Comparison of ENCODE assay signal across 11 cellular contexts in the genomic region with DNA sequence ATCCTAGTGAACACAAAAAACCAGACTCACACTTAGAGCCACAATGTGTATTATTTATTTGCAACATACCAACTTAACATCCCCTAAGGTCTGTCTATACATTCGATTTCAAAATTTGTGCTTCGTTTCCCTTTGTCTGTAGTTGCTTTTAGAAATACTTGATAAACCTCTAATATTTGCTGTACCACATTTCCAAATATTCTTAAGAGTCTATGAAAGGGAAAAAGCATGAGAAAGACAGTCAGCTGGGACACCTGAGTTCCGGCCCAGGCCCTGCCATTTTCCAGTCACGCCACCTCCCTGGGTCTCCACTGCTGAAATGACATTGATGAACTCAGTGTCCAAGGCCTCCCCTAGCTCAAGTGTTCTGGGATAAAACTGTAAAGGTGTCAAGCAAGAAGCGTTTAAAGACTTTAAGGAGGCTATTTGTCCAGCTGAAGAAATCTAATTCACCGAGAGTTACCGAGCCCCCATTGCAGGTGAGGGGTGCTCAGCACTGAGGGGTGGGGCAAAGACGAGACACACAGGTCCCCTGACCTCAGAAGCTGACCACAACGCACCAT. TPM values are rescaled to one million over a fixed set of nuclear protein-coding genes. Genes with fewer than 3 reads are reported as not detected.
DNase-seq lines count a peak whose midpoint lies in the region; ATAC-seq, FAIRE-seq and TF ChIP-seq lines count a peak whose summit lies in the region.
"Had no signal": no experiment of that assay in that cellular context is flagged by ENCODE, and none has a peak within 500 bp of the region (broad histone marks: within the 10 kb centered on the region; RNA-seq: fewer than 3 reads in every experiment).

No MANE protein-coding gene starts in this region.

- no peak for DNase-seq in CD8-positive, alpha-beta T cell
- DNase-seq in HL-60 (ENCODE audit: low read depth in 1 of 2, low spot score in 1 of 2) (no peak), HuH-7 (ENCODE audit: low spot score) (no peak), GM19239 (ENCODE audit: insufficient read length, low spot score) (no peak), NCI-H2029 (lab: John Stamatoyannopoulos, UW) (no peak)
- DNase-seq in activated T-helper 2 cell treated with anti-CD3 and anti-CD28 coated beads, Interferon-gamma antibody, Interleukin-2, Interleukin-4, amounts not matched to agents 10 μg/mL and 5 μg/mL and 100 μg/mL, durations not matched to agents 14 hours and 24 hours and 36 hours (ENCODE audit: low spot score): no peak
- no peak for DNase-seq in naive thymus-derived CD8-positive, alpha-beta T cell
- DNase-seq: NCI-H1930 had no signal

- no peaks in the 10 kb centered on the region for H3K9me3 Mint-ChIP-seq in CD8-positive, alpha-beta T cell
- no peaks in the 10 kb centered on the region for H3K9me3 Mint-ChIP-seq in activated T-helper 2 cell treated with anti-CD3 and anti-CD28 coated beads, Interferon-gamma antibody, Interleukin-2, Interleukin-4, amounts not matched to agents 10 μg/mL and 5 μg/mL and 100 μg/mL, durations not matched to agents 14 hours and 24 hours and 36 hours
- no peaks in the 10 kb centered on the region for H3K9me3 Mint-ChIP-seq in naive thymus-derived CD8-positive, alpha-beta T cell

- no peaks in the 10 kb centered on the region for H3K36me3 Mint-ChIP-seq in CD8-positive, alpha-beta T cell
- no peaks in the 10 kb centered on the region for H3K36me3 Mint-ChIP-seq in activated T-helper 2 cell treated with anti-CD3 and anti-CD28 coated beads, Interferon-gamma antibody, Interleukin-2, Interleukin-4, amounts not matched to agents 10 μg/mL and 5 μg/mL and 100 μg/mL, durations not matched to agents 14 hours and 24 hours and 36 hours (ENCODE audit: low read depth)
- H3K36me3 Mint-ChIP-seq in naive thymus-derived CD8-positive, alpha-beta T cell: no peaks in the 10 kb centered on the region

- H3K9me3 ChIP-seq in CD8-positive, alpha-beta T cell (ENCODE audit: low read length): no peaks in the 10 kb centered on the region

- TF ChIP-seq CTCF in CD8-positive, alpha-beta T cell (IDR thresholded peaks at IDR 0.05): no peak
- TF ChIP-seq CTCF in HL-60 (IDR thresholded peaks at IDR 0.05; ENCODE audit: insufficient read depth, low read length): no peak

- H3K4me3 ChIP-seq in CD8-positive, alpha-beta T cell (ENCODE audit: low read depth, low read length): peak overlapping the region; percentile 30
- no peak overlapping the region for H3K4me3 ChIP-seq in HL-60 (replicated peaks; ENCODE audit: insufficient read depth, low read length)

- H3K4me1 ChIP-seq in CD8-positive, alpha-beta T cell (ENCODE audit: insufficient read depth, low read length): peaks cover 29% of the 10 kb centered on the region

- H3K36me3 ChIP-seq in CD8-positive, alpha-beta T cell (ENCODE audit: insufficient read depth, low read length): no peaks in the 10 kb centered on the region

- intact Hi-C loops in CD8-positive, alpha-beta T cell (cut with DNase I, micrococcal nuclease): loop anchor here (1.0 to 5.0 kb wide), 4 partner anchors 19 to 37 kb away; no protein-coding TSS in a partner anchor
- intact Hi-C loops in activated T-helper 2 cell treated with anti-CD3 and anti-CD28 coated beads, Interferon-gamma antibody, Interleukin-2, Interleukin-4, amounts not matched to agents 10 μg/mL and 5 μg/mL and 100 μg/mL, durations not matched to agents 14 hours and 24 hours and 36 hours (cut with micrococcal nuclease): loop anchor here (5.0 kb wide), 1 partner anchor 52 kb away; no protein-coding TSS in a partner anchor

- POLR2A ChIA-PET in CD8-positive, alpha-beta T cell (lab: Charles Lee): interaction anchor here (0.7 to 2.3 kb wide), 6 partner anchors 10 to 471 kb away, joined by 3 to 21 read pairs (median 5); no protein-coding TSS in a partner anchor
- POLR2A ChIA-PET in naive thymus-derived CD8-positive, alpha-beta T cell (lab: Charles Lee): interaction anchor here (1.0 to 1.9 kb wide), 9 partner anchors 12 to 154 kb away, joined by 3 to 16 read pairs (median 4); partner anchors contain the start of gene ALS2CL

- ATAC-seq in CD8-positive, alpha-beta T cell: no peak
- no peak for ATAC-seq in naive thymus-derived CD8-positive, alpha-beta T cell
- ATAC-seq in HG02623 (IDR thresholded peaks at IDR 0.05; ENCODE audit: unreplicated experiment): no peak

- peaks cover 54% of the 10 kb centered on the region for H3K4me1 Mint-ChIP-seq in CD8-positive, alpha-beta T cell (ENCODE audit: low read depth)
- H3K4me1 Mint-ChIP-seq in activated T-helper 2 cell treated with anti-CD3 and anti-CD28 coated beads, Interferon-gamma antibody, Interleukin-2, Interleukin-4, amounts not matched to agents 10 μg/mL and 5 μg/mL and 100 μg/mL, durations not matched to agents 14 hours and 24 hours and 36 hours (ENCODE audit: low read depth): peaks cover 61% of the 10 kb centered on the region
- peaks cover 17 to 66% (median 39%) of the 10 kb centered on the region in 4 donors for H3K4me1 Mint-ChIP-seq in naive thymus-derived CD8-positive, alpha-beta T cell

- peak overlapping the region; percentile 68 for H3K4me3 Mint-ChIP-seq in CD8-positive, alpha-beta T cell
- H3K4me3 Mint-ChIP-seq in activated T-helper 2 cell treated with anti-CD3 and anti-CD28 coated beads, Interferon-gamma antibody, Interleukin-2, Interleukin-4, amounts not matched to agents 10 μg/mL and 5 μg/mL and 100 μg/mL, durations not matched to agents 14 hours and 24 hours and 36 hours (ENCODE audit: low read depth): peak overlapping the region; percentile 76
- H3K4me3 Mint-ChIP-seq in naive thymus-derived CD8-positive, alpha-beta T cell: peak overlapping the region; percentile 62 to 84 (median 78)

- peak overlapping the region; percentile 78 for H3K27ac ChIP-seq in CD8-positive, alpha-beta T cell (ENCODE audit: low read depth, low read length)
- H3K27ac ChIP-seq in HL-60 (replicated peaks): peak overlapping the region; percentile 54

- H3K27me3 ChIP-seq in CD8-positive, alpha-beta T cell (ENCODE audit: insufficient read depth, low read length): no peaks in the 10 kb centered on the region
- no peaks in the 10 kb centered on the region for H3K27me3 ChIP-seq in HL-60 (ENCODE audit: insufficient read depth, poor library complexity, severe bottlenecking)

- H3K27ac Mint-ChIP-seq in CD8-positive, alpha-beta T cell: peak overlapping the region; percentile 95
- peak overlapping the region; percentile 87 for H3K27ac Mint-ChIP-seq in activated T-helper 2 cell treated with anti-CD3 and anti-CD28 coated beads, Interferon-gamma antibody, Interleukin-2, Interleukin-4, amounts not matched to agents 10 μg/mL and 5 μg/mL and 100 μg/mL, durations not matched to agents 14 hours and 24 hours and 36 hours
- H3K27ac Mint-ChIP-seq in naive thymus-derived CD8-positive, alpha-beta T cell: peak overlapping the region; percentile 91 to 98 (median 95)

- FAIRE-seq in GM19239 (lab: Jason Lieb, UNC): no peak
- FAIRE-seq: TTC549 had no signal

- H3K27me3 Mint-ChIP-seq in CD8-positive, alpha-beta T cell (ENCODE audit: low read depth): no peaks in the 10 kb centered on the region
- peaks cover 18% of the 10 kb centered on the region for H3K27me3 Mint-ChIP-seq in activated T-helper 2 cell treated with anti-CD3 and anti-CD28 coated beads, Interferon-gamma antibody, Interleukin-2, Interleukin-4, amounts not matched to agents 10 μg/mL and 5 μg/mL and 100 μg/mL, durations not matched to agents 14 hours and 24 hours and 36 hours (ENCODE audit: low read depth)
- peaks cover 0 to 7% (median 2%) of the 10 kb centered on the region in 5 donors for H3K27me3 Mint-ChIP-seq in naive thymus-derived CD8-positive, alpha-beta T cell

- CTCF ChIA-PET in CD8-positive, alpha-beta T cell (lab: Charles Lee): interaction anchor here (1.0 to 6.3 kb wide), 6 partner anchors 13 to 89 kb away, joined by 3 to 56 read pairs (median 8); no protein-coding TSS in a partner anchor

RNA-seq across cellular contexts. Expression of gene LRRC2, which starts 26.6 kb away (rescaled TPM):
- under 1 TPM; 0.33 to 0.75 TPM for total RNA-seq in CD8-positive, alpha-beta T cell
- total RNA-seq in activated T-helper 2 cell treated with anti-CD3 and anti-CD28 coated beads, Interferon-gamma antibody, Interleukin-2, Interleukin-4, amounts not matched to agents 10 μg/mL and 5 μg/mL and 100 μg/mL, durations not matched to agents 14 hours and 24 hours and 36 hours: 0.09 TPM in 1 of 2 replicates, not detected in the other
- under 1 TPM; 0.26 to 0.33 TPM for total RNA-seq in naive thymus-derived CD8-positive, alpha-beta T cell
- polyA plus RNA-seq in naive thymus-derived CD8-positive, alpha-beta T cell: not detected

RNA-seq across cellular contexts. Expression of gene RTP3, which starts 41.7 kb away (rescaled TPM):
- not detected for total RNA-seq in CD8-positive, alpha-beta T cell
- total RNA-seq in activated T-helper 2 cell treated with anti-CD3 and anti-CD28 coated beads, Interferon-gamma antibody, Interleukin-2, Interleukin-4, amounts not matched to agents 10 μg/mL and 5 μg/mL and 100 μg/mL, durations not matched to agents 14 hours and 24 hours and 36 hours: not detected in 2 replicates
- total RNA-seq in naive thymus-derived CD8-positive, alpha-beta T cell: not detected
- not detected for polyA plus RNA-seq in naive thymus-derived CD8-positive, alpha-beta T cell
- total RNA-seq: myocyte had no signal
